In the genomic region with DNA sequence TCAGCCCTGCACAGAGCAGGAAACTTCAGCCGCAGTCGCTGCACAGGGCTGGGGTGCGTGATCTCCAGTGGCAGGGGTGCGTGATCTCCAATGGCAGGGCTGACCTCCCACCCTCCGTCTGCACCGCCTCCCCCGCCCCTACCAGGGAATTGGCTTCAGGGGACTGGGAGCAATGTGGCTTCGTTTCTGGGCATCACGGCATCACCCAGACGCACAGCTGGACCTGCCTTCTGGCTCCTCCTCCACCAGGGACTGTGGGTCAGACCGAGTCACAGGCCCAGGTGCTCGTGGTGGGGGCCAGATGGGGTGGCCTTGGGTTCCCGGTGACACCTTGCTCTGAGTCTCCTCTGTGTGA, we compare ENCODE assay signal across 12 cellular contexts. TPM values are rescaled to one million over a fixed set of nuclear protein-coding genes. Genes with fewer than 3 reads are reported as not detected.
DNase-seq lines count a peak whose midpoint lies in the region; ATAC-seq and TF ChIP-seq lines count a peak whose summit lies in the region.
"Had no signal": no experiment of that assay in that cellular context is flagged by ENCODE, and none has a peak within 500 bp of the region (broad histone marks: within the 10 kb centered on the region; RNA-seq: fewer than 3 reads in every experiment).

No MANE protein-coding gene starts in this region.

- ATAC-seq in left ventricle myocardium superior (no peak), upper lobe of right lung (no peak), GM23338 (no peak)

- DNase-seq in left ventricle myocardium superior = peak; percentile 10
- DNase-seq in cardiac septum (ENCODE audit: low spot score) = no peak
- no peak for DNase-seq in RWPE1 (ENCODE audit: low spot score)
- peak; percentile 57 for DNase-seq in esophagus muscularis mucosa (ENCODE audit: extremely low spot score)
- DNase-seq in upper lobe of right lung = peak; percentile 61
- no peak for DNase-seq in HAP-1 (ENCODE audit: low spot score in 2 of 2)
- no peak for DNase-seq in DMS114 treated with DMSO at 0.1 percent for 48 hours (lab: John Stamatoyannopoulos, UW; ENCODE audit: unreplicated experiment)
- no peak for DNase-seq in GM23338 (ENCODE audit: low spot score)
- DNase-seq: activated CD4-positive, alpha-beta T cell treated with anti-CD3 and anti-CD28 coated beads, Interleukin-2, amount 50 U/mL, for 48 hours; C1 segment of cervical spinal cord; Karpas-422; NCI-H2227 treated with DMSO at 0.1 percent for 48 hours had no signal

- H3K27me3 Mint-ChIP-seq in GM23338 (ENCODE audit: insufficient read depth, low read depth, poor library complexity) = peaks cover 16% of the 10 kb centered on the region

- H2AFZ ChIP-seq in GM23338 = no peak overlapping the region

- H3K27ac ChIP-seq in RWPE1 = peak overlapping the region; percentile 75
- H3K27ac ChIP-seq in esophagus muscularis mucosa (replicated peaks in 1 of 4) = no peak overlapping the region
- H3K27ac ChIP-seq in upper lobe of right lung = peak overlapping the region; percentile 78
- H3K27ac ChIP-seq in GM23338 (ENCODE audit: low read depth) = no peak overlapping the region

- H3K36me3 ChIP-seq in esophagus muscularis mucosa (no peaks in the 10 kb centered on the region), upper lobe of right lung (no peaks in the 10 kb centered on the region), HAP-1 (replicated peaks) (no peaks in the 10 kb centered on the region), GM23338 (ENCODE audit: insufficient read depth) (no peaks in the 10 kb centered on the region)

- no peak overlapping the region for H3K4me2 ChIP-seq in GM23338

- H3K4me1 ChIP-seq in esophagus muscularis mucosa (peaks cover 5 to 26% (median 16%) of the 10 kb centered on the region in 4 donors), upper lobe of right lung (peaks cover 43% of the 10 kb centered on the region), HAP-1 (peaks cover 12% of the 10 kb centered on the region), GM23338 (ENCODE audit: insufficient read depth) (no peaks in the 10 kb centered on the region)

- H3K9me3 ChIP-seq in esophagus muscularis mucosa (no peaks in the 10 kb centered on the region), upper lobe of right lung (no peaks in the 10 kb centered on the region), HAP-1 (no peaks in the 10 kb centered on the region)

- no peaks in the 10 kb centered on the region for H3K36me3 Mint-ChIP-seq in GM23338 (ENCODE audit: low read depth)

- H3K4me3 Mint-ChIP-seq in GM23338 = no peak overlapping the region

- H3K9me3 Mint-ChIP-seq in GM23338 = no peaks in the 10 kb centered on the region

- no peak for TF ChIP-seq CTCF in RWPE1 (conservative IDR thresholded peaks at IDR 0.05; ENCODE audit: low read depth)
- no peak for TF ChIP-seq CTCF in esophagus muscularis mucosa (IDR thresholded peaks at IDR 0.05)
- TF ChIP-seq CTCF in upper lobe of right lung (IDR thresholded peaks at IDR 0.05) = no peak
- no peak for TF ChIP-seq CTCF in GM23338 (conservative IDR thresholded peaks at IDR 0.05; ENCODE audit: low read depth in 2 of 2)

- TF ChIP-seq POLR2A in esophagus muscularis mucosa (IDR thresholded peaks at IDR 0.05; ENCODE audit: low read depth) = no peak

- H3K27ac Mint-ChIP-seq in GM23338 = no peak overlapping the region

- no peaks in the 10 kb centered on the region for H3K9me2 ChIP-seq in GM23338 (ENCODE audit: insufficient read depth)

- in situ Hi-C loops in HAP-1 (cut with MboI; ENCODE audit: low sequenced_read_pairs) = no loop called here

- intact Hi-C loops in left ventricle myocardium superior (cut with micrococcal nuclease) (no loop called here), cardiac septum (cut with DNase I) (no loop called here), esophagus muscularis mucosa (cut with DNase I) (no loop called here), upper lobe of right lung (cut with DNase I) (no loop called here)

- WGBS in esophagus muscularis mucosa = 91% methylated on average over 10 of the region's 13 CpGs

- no peaks in the 10 kb centered on the region for H4K20me1 ChIP-seq in GM23338 (replicated peaks; ENCODE audit: insufficient read depth)

- H3K79me2 ChIP-seq in GM23338 (replicated peaks; ENCODE audit: insufficient read depth) = no peaks in the 10 kb centered on the region

- no peaks in the 10 kb centered on the region for H3F3A ChIP-seq in GM23338 (replicated peaks; ENCODE audit: low read depth)

- H3K27me3 ChIP-seq in esophagus muscularis mucosa (peaks cover 0 to 36% (median 5%) of the 10 kb centered on the region in 4 donors), upper lobe of right lung (no peaks in the 10 kb centered on the region), HAP-1 (ENCODE audit: low read depth) (no peaks in the 10 kb centered on the region), GM23338 (ENCODE audit: insufficient read depth) (peaks cover 10% of the 10 kb centered on the region)

- CTCF ChIA-PET in RWPE1 (lab: Yijun Ruan, JAX) = interaction anchor here (0.6 kb wide), 1 partner anchor 17 kb away, joined by 4 read pairs; no protein-coding TSS in a partner anchor

- no peak overlapping the region for H3K4me3 ChIP-seq in esophagus muscularis mucosa
- H3K4me3 ChIP-seq in upper lobe of right lung = no peak overlapping the region
- H3K4me3 ChIP-seq in HAP-1 = no peak overlapping the region
- H3K4me3 ChIP-seq in GM23338 = no peak overlapping the region

- peaks cover 10% of the 10 kb centered on the region for H3K4me1 Mint-ChIP-seq in GM23338

- no peak for TF ChIP-seq EP300 in esophagus muscularis mucosa (IDR thresholded peaks at IDR 0.05)

- POLR2A ChIA-PET in RWPE1 (lab: Yijun Ruan, JAX; ENCODE audit: low non-redundant PET) = no interaction called here

TF ChIP-seq in GM23338, 12 proteins besides CTCF, POLR2A, EP300 and RAD21 (continues in another document):
- TF ChIP-seq CREB1 (CRISPR knock-in tag; IDR thresholded peaks at IDR 0.05; ENCODE audit: low read depth) (no peak), NANOG (IDR thresholded peaks at IDR 0.05; ENCODE audit: borderline replicate concordance) (no peak), EZH2 (IDR thresholded peaks at IDR 0.05; ENCODE audit: low read depth, unreplicated experiment) (no peak), JUNB (IDR thresholded peaks at IDR 0.05; ENCODE audit: unreplicated experiment) (no peak), STAT1 (IDR thresholded peaks at IDR 0.05; ENCODE audit: unreplicated experiment) (no peak), ZNF114 (CRISPR knock-in tag; IDR thresholded peaks at IDR 0.05) (no peak)
- TF ChIP-seq, protein P1, sequence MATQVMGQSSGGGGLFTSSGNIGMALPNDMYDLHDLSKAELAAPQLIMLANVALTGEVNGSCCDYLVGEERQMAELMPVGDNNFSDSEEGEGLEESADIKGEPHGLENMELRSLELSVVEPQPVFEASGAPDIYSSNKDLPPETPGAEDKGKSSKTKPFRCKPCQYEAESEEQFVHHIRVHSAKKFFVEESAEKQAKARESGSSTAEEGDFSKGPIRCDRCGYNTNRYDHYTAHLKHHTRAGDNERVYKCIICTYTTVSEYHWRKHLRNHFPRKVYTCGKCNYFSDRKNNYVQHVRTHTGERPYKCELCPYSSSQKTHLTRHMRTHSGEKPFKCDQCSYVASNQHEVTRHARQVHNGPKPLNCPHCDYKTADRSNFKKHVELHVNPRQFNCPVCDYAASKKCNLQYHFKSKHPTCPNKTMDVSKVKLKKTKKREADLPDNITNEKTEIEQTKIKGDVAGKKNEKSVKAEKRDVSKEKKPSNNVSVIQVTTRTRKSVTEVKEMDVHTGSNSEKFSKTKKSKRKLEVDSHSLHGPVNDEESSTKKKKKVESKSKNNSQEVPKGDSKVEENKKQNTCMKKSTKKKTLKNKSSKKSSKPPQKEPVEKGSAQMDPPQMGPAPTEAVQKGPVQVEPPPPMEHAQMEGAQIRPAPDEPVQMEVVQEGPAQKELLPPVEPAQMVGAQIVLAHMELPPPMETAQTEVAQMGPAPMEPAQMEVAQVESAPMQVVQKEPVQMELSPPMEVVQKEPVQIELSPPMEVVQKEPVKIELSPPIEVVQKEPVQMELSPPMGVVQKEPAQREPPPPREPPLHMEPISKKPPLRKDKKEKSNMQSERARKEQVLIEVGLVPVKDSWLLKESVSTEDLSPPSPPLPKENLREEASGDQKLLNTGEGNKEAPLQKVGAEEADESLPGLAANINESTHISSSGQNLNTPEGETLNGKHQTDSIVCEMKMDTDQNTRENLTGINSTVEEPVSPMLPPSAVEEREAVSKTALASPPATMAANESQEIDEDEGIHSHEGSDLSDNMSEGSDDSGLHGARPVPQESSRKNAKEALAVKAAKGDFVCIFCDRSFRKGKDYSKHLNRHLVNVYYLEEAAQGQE (IDR thresholded peaks at IDR 0.05; ENCODE audit: unreplicated experiment) = no peak

RNA-seq across cellular contexts. Expression of a gene that starts 51.0 kb away (rescaled TPM):
- total RNA-seq in left ventricle myocardium superior = 2.1 TPM
- 0.73 TPM for total RNA-seq in cardiac septum
- total RNA-seq in esophagus muscularis mucosa = 1 to 10 TPM in 2 of 4 donors, under 1 TPM in 2; 0.33 to 5.5 (median 0.86) TPM
- 11.3 TPM for total RNA-seq in upper lobe of right lung
- 0.97 and 1.8 TPM in 2 replicates for total RNA-seq in GM23338 (2014; rRNA removed; shearing (Covaris generic))
- 0.27 and 0.61 TPM in 2 replicates for polyA plus RNA-seq in GM23338 (2016; fragmentation: Nextera tagmentation; extraction: Ambion mirVana)

Comparison
In these comparisons a context has a peak if more than half of its experiments do, and no peak if none do; other contexts are left out.
1. DNase-seq: peak in left ventricle myocardium superior (single experiment), esophagus muscularis mucosa (single experiment) and upper lobe of right lung (single experiment); none in cardiac septum (single experiment), RWPE1 (single experiment), HAP-1 (0 of 2), DMS114 treated with DMSO at 0.1 percent for 48 hours (single experiment) and GM23338 (single experiment).
2. H3K27ac ChIP-seq: peak in RWPE1 (single experiment) and upper lobe of right lung (single experiment); none in esophagus muscularis mucosa (0 of 4) and GM23338 (single experiment).